ENCODE assay signal across 8 cellular contexts in genomic region chr7:100472854-100473499, GRCh38. TPM values are rescaled to one million over a fixed set of nuclear protein-coding genes. Genes with fewer than 3 reads are reported as not detected.
A peak's percentile ranks its signal among the peaks of the same experiment; 100 is the strongest.
DNase-seq lines count a peak whose midpoint lies in the region; ATAC-seq and TF ChIP-seq lines count a peak whose summit lies in the region.

No MANE protein-coding gene starts in this region.

- WGBS in aorta, 2 donors = 44 to 46% methylated on average over 14 of the region's 14 CpGs

- peak; percentile 31 to 74 for ATAC-seq in lower lobe of right lung
- ATAC-seq in aorta (ENCODE audit: low FRiP score) = no peak

- H3K4me3 ChIP-seq in ascending aorta (no peak overlapping the region), lower lobe of right lung (peak overlapping the region; percentile 21), aorta (ENCODE audit: low read length in 2 of 2) (no peak overlapping the region)

- DNase-seq in stimulated activated CD4-positive, alpha-beta T cell treated with anti-CD3 and anti-CD28 coated beads, Interleukin-15, amount 100 ng/mL, for 24 hours = peak; percentile 46
- no peak for DNase-seq in stimulated activated CD4-positive, alpha-beta T cell treated with anti-CD3 and anti-CD28 coated beads, Interleukin-12 subunit alpha, Interleukin-12 subunit beta, amount 100 ng/mL, for 4 hours
- DNase-seq in ascending aorta (ENCODE audit: low spot score in 2 of 2) (peak in 1 of 2 donors; percentile 78), lower lobe of right lung (no peak), aorta (peak; percentile 63 to 79), hippocampal formation (lab: John Stamatoyannopoulos, UW) (no peak)
- DNase-seq in activated CD8-positive, alpha-beta memory T cell treated with anti-CD3 and anti-CD28 coated beads for 24 hours = no peak
- DNase-seq in activated T-cell treated with anti-CD3 and anti-CD28 coated beads, Interleukin-2, amount 50 U/mL, for 1 hour = no peak

- no peaks in the 10 kb centered on the region for H3K27me3 ChIP-seq in ascending aorta
- H3K27me3 ChIP-seq in lower lobe of right lung (ENCODE audit: low read depth) = no peaks in the 10 kb centered on the region
- H3K27me3 ChIP-seq in aorta (ENCODE audit: control insufficient read depth in 1 of 2, insufficient read depth in 2 of 2, low read length in 1 of 2) = no peaks in the 10 kb centered on the region

- TF ChIP-seq CTCF in ascending aorta (IDR thresholded peaks at IDR 0.05) (no peak), lower lobe of right lung (IDR thresholded peaks at IDR 0.05) (no peak)

- H3K36me3 ChIP-seq in ascending aorta = peaks cover 23% of the 10 kb centered on the region in 2 donors
- peaks cover 53% of the 10 kb centered on the region for H3K36me3 ChIP-seq in lower lobe of right lung
- H3K36me3 ChIP-seq in aorta (ENCODE audit: control insufficient read depth in 1 of 2, insufficient read depth in 2 of 2, low read length in 1 of 2) = no peaks in the 10 kb centered on the region

- H3K9me3 ChIP-seq in ascending aorta = no peaks in the 10 kb centered on the region
- no peaks in the 10 kb centered on the region for H3K9me3 ChIP-seq in lower lobe of right lung
- H3K9me3 ChIP-seq in aorta (ENCODE audit: control insufficient read depth, low read length) = no peaks in the 10 kb centered on the region

- H3K4me1 ChIP-seq in ascending aorta (peaks cover 24 to 39% of the 10 kb centered on the region in 2 donors), lower lobe of right lung (peaks cover 47% of the 10 kb centered on the region), aorta (ENCODE audit: control insufficient read depth in 1 of 2, insufficient read depth in 2 of 2, low read length in 2 of 2) (no peaks in the 10 kb centered on the region)

- intact Hi-C loops in ascending aorta (cut with DNase I) = no loop called here
- intact Hi-C loops in lower lobe of right lung (cut with DNase I) = no loop called here
- intact Hi-C loops in aorta (cut with DNase I) = loop anchor here in 1 of 2 donors (10.0 kb wide), 1 partner anchor 382 kb away; the partner anchor contains the start of gene SLC12A9

- H3K27ac ChIP-seq in ascending aorta = peak overlapping the region; percentile 70 to 74
- peak overlapping the region; percentile 64 for H3K27ac ChIP-seq in lower lobe of right lung
- peak overlapping the region in 1 of 2 donors; percentile 33 for H3K27ac ChIP-seq in aorta (ENCODE audit: low read depth in 1 of 2, low read length in 2 of 2)

RNA-seq across cellular contexts. Expression of gene TSC22D4, which starts 6.0 kb away (rescaled TPM):
- total RNA-seq in ascending aorta (68.2 TPM), lower lobe of right lung (53.6 TPM), aorta (10 to 100 TPM; 31.2 to 46.5 TPM)
- polyA plus RNA-seq in aorta = 10 to 100 TPM; 18.8 to 35.5 TPM

RNA-seq across cellular contexts. Expression of gene SPACDR, which starts 8.9 kb away (rescaled TPM):
- total RNA-seq in ascending aorta (not detected), lower lobe of right lung (1.7 TPM), aorta (1 to 10 TPM; 1.0 to 2.0 TPM)
- under 1 TPM in 1 of 2 donors, not detected in 1; 0.31 TPM for polyA plus RNA-seq in aorta

RNA-seq across cellular contexts. Expression of gene NYAP1, which starts 10.8 kb away (rescaled TPM):
- 0.96 TPM for total RNA-seq in ascending aorta
- 1.1 TPM for total RNA-seq in lower lobe of right lung
- total RNA-seq in aorta = 1 to 10 TPM in 1 of 2 donors, under 1 TPM in 1; 0.75 to 1.3 TPM
- polyA plus RNA-seq in aorta = under 1 TPM; 0.18 to 0.25 TPM

RNA-seq across cellular contexts. Expression of gene PPP1R35, which starts 36.7 kb away (rescaled TPM):
- total RNA-seq in ascending aorta (35.2 TPM), lower lobe of right lung (24.5 TPM), aorta (10 to 100 TPM; 24.7 to 29.7 TPM)
- polyA plus RNA-seq in aorta = 10 to 100 TPM; 16.0 to 69.5 TPM

RNA-seq across cellular contexts. Expression of gene MEPCE, which starts 43.3 kb away (rescaled TPM):
- 32.9 TPM for total RNA-seq in ascending aorta
- total RNA-seq in lower lobe of right lung = 36.3 TPM
- 10 to 100 TPM; 26.3 to 31.8 TPM for total RNA-seq in aorta
- polyA plus RNA-seq in aorta = 10 to 100 TPM; 13.0 to 27.2 TPM

Comparison
In these comparisons a context has a peak if more than half of its experiments do, and no peak if none do; other contexts are left out.
1. DNase-seq: peak in stimulated activated CD4-positive, alpha-beta T cell treated with anti-CD3 and anti-CD28 coated beads, Interleukin-15, amount 100 ng/mL, for 24 hours (single experiment) and aorta (2 of 2); none in stimulated activated CD4-positive, alpha-beta T cell treated with anti-CD3 and anti-CD28 coated beads, Interleukin-12 subunit alpha, Interleukin-12 subunit beta, amount 100 ng/mL, for 4 hours (single experiment), lower lobe of right lung (single experiment), activated CD8-positive, alpha-beta memory T cell treated with anti-CD3 and anti-CD28 coated beads for 24 hours (single experiment), hippocampal formation (0 of 2) and activated T-cell treated with anti-CD3 and anti-CD28 coated beads, Interleukin-2, amount 50 U/mL, for 1 hour (single experiment).